In the genomic region with DNA sequence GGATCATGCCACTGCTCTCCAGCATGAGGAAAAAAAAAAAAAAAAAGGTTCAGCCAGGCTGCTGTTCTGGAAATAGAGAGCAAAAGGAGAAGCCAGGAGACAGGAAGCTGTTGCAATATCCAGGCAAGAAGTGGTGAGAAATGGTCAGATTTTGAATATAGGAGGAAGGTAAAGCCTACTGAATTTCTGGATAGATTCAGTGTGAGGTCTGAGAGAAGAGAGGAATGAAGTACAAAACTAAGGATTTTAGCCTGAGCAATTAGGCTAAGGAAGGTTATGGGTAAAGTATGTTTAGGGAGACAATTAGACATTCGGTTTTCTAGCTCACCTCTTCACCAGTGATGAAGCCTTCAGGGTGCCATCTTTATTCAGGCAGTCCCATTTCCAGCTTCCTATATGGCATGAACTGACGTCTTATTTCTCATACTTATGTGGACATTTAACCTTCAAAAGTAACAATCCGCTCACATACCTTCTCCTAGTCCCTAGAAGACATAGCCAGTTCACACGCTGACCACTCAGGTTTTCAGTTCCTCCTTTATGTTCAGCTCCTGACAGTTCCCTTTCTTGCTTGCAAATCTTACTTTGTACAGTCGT, we compare ENCODE assay signal across 1 cellular context.
TF ChIP-seq lines count a peak whose summit lies in the region.

No MANE protein-coding gene starts in this region.

TF ChIP-seq in WTC11, 78 proteins besides CTCF, POLR2A, EP300 and RAD21 (continued from another document):
- TF ChIP-seq, protein P1, sequence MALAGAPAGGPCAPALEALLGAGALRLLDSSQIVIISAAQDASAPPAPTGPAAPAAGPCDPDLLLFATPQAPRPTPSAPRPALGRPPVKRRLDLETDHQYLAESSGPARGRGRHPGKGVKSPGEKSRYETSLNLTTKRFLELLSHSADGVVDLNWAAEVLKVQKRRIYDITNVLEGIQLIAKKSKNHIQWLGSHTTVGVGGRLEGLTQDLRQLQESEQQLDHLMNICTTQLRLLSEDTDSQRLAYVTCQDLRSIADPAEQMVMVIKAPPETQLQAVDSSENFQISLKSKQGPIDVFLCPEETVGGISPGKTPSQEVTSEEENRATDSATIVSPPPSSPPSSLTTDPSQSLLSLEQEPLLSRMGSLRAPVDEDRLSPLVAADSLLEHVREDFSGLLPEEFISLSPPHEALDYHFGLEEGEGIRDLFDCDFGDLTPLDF (CRISPR knock-in tag; IDR thresholded peaks at IDR 0.05), result no peak
- TF ChIP-seq MYBL2 (CRISPR knock-in tag; IDR thresholded peaks at IDR 0.05) (no peak), ZNF396 (CRISPR knock-in tag; IDR thresholded peaks at IDR 0.05; ENCODE audit: borderline replicate concordance) (no peak), ZNF263 (CRISPR knock-in tag; IDR thresholded peaks at IDR 0.05; ENCODE audit: low read depth) (no peak), NR2C2 (CRISPR knock-in tag; IDR thresholded peaks at IDR 0.05) (no peak), NFATC4 (CRISPR knock-in tag; IDR thresholded peaks at IDR 0.05) (no peak), NR3C1 (CRISPR knock-in tag; conservative IDR thresholded peaks at IDR 0.05; ENCODE audit: low read depth) (no peak), EMX1 (CRISPR knock-in tag; IDR thresholded peaks at IDR 0.05) (no peak), FOXP1 (CRISPR knock-in tag; IDR thresholded peaks at IDR 0.05; ENCODE audit: borderline replicate concordance) (no peak)
- TF ChIP-seq, protein P2, sequence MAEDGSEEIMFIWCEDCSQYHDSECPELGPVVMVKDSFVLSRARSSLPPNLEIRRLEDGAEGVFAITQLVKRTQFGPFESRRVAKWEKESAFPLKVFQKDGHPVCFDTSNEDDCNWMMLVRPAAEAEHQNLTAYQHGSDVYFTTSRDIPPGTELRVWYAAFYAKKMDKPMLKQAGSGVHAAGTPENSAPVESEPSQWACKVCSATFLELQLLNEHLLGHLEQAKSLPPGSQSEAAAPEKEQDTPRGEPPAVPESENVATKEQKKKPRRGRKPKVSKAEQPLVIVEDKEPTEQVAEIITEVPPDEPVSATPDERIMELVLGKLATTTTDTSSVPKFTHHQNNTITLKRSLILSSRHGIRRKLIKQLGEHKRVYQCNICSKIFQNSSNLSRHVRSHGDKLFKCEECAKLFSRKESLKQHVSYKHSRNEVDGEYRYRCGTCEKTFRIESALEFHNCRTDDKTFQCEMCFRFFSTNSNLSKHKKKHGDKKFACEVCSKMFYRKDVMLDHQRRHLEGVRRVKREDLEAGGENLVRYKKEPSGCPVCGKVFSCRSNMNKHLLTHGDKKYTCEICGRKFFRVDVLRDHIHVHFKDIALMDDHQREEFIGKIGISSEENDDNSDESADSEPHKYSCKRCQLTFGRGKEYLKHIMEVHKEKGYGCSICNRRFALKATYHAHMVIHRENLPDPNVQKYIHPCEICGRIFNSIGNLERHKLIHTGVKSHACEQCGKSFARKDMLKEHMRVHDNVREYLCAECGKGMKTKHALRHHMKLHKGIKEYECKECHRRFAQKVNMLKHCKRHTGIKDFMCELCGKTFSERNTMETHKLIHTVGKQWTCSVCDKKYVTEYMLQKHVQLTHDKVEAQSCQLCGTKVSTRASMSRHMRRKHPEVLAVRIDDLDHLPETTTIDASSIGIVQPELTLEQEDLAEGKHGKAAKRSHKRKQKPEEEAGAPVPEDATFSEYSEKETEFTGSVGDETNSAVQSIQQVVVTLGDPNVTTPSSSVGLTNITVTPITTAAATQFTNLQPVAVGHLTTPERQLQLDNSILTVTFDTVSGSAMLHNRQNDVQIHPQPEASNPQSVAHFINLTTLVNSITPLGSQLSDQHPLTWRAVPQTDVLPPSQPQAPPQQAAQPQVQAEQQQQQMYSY (CRISPR knock-in tag; IDR thresholded peaks at IDR 0.05), result no peak
- TF ChIP-seq, protein P3, sequence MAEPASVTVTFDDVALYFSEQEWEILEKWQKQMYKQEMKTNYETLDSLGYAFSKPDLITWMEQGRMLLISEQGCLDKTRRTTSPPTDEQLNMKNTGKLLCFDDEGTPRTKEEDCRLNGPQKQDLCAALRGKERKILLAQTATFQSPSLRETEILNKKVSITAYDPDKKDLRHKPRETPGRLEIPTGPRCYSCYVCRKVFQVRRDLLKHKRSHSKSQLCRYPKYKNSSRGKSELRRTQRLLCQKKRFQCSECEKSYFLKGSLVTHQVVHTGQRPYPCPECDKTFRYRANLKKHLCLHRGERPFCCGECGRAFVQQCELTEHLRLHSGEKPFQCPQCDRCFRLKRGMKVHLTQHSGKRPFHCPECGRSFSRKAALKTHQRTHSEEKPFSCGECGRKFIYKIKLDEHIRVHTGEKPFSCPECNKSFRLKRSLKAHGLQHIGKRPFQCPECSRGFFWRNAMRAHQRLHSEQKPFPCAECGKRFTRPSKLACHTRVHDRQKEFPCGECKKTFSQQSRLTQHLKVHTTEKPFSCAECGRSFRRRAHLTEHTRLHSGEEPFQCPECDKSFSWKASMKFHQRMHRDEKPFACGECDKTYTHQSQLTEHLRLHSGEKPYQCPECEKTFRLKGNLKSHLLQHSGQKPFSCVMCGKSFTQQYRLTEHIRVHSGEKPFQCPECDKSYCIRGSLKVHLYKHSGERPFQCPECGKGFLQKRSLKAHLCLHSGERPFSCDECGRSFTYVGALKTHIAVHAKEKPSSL (CRISPR knock-in tag; conservative IDR thresholded peaks at IDR 0.05), result no peak
- TF ChIP-seq, protein P4, sequence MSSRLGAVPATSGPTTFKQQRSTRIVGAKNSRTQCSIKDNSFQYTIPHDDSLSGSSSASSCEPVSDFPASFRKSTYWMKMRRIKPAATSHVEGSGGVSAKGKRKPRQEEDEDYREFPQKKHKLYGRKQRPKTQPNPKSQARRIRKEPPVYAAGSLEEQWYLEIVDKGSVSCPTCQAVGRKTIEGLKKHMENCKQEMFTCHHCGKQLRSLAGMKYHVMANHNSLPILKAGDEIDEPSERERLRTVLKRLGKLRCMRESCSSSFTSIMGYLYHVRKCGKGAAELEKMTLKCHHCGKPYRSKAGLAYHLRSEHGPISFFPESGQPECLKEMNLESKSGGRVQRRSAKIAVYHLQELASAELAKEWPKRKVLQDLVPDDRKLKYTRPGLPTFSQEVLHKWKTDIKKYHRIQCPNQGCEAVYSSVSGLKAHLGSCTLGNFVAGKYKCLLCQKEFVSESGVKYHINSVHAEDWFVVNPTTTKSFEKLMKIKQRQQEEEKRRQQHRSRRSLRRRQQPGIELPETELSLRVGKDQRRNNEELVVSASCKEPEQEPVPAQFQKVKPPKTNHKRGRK (CRISPR knock-in tag; IDR thresholded peaks at IDR 0.05; ENCODE audit: borderline replicate concordance), result no peak
- TF ChIP-seq, protein P5, sequence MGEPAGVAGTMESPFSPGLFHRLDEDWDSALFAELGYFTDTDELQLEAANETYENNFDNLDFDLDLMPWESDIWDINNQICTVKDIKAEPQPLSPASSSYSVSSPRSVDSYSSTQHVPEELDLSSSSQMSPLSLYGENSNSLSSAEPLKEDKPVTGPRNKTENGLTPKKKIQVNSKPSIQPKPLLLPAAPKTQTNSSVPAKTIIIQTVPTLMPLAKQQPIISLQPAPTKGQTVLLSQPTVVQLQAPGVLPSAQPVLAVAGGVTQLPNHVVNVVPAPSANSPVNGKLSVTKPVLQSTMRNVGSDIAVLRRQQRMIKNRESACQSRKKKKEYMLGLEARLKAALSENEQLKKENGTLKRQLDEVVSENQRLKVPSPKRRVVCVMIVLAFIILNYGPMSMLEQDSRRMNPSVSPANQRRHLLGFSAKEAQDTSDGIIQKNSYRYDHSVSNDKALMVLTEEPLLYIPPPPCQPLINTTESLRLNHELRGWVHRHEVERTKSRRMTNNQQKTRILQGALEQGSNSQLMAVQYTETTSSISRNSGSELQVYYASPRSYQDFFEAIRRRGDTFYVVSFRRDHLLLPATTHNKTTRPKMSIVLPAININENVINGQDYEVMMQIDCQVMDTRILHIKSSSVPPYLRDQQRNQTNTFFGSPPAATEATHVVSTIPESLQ (CRISPR knock-in tag; IDR thresholded peaks at IDR 0.05), result no peak
- TF ChIP-seq, protein P6, sequence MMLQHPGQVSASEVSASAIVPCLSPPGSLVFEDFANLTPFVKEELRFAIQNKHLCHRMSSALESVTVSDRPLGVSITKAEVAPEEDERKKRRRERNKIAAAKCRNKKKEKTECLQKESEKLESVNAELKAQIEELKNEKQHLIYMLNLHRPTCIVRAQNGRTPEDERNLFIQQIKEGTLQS (CRISPR knock-in tag; conservative IDR thresholded peaks at IDR 0.05), result no peak
TF ChIP-seq in WTC11: peak in this region for 0.
